2 cellular contexts compared by ENCODE assay signal in the genomic region with DNA sequence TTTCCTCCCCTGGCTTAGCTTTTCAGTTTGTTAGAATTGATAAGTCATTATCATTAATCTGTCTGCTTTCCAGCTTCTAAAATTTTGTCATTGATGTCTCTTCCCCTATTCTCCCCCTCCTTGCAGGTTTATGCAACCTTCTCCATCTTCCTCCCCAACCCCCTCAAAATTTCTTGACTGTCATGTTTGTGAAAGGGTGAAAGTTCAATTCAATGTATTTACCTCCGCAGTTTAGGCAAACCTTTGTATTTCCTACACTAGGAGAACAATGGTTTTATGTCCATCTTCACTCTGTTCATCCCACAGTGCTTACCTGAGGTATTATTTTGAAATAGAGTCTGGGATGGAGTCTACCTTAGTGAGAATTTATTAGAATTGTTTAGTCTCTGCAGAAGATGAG.
TF ChIP-seq lines count a peak whose summit lies in the region.

No MANE protein-coding gene starts in this region.

TF ChIP-seq in GM23338, 12 proteins besides CTCF, POLR2A, EP300 and RAD21 (continued from another document):
- TF ChIP-seq EZH2 (IDR thresholded peaks at IDR 0.05; ENCODE audit: low read depth, unreplicated experiment): no peak

TF ChIP-seq in H1, 55 proteins besides CTCF, POLR2A, EP300 and RAD21 (continued from another document):
- TF ChIP-seq YY1 (IDR thresholded peaks at IDR 0.05; ENCODE audit: low read depth, low read length): no peak
- TF ChIP-seq SAP30 (IDR thresholded peaks at IDR 0.05; ENCODE audit: insufficient read depth, insufficient replicate concordance, low read length): no peak
- no peak for TF ChIP-seq BCL11A (IDR thresholded peaks at IDR 0.05; ENCODE audit: low read depth in 2 of 2, low read length in 2 of 2)
- TF ChIP-seq POLR2AphosphoS5 (IDR thresholded peaks at IDR 0.05; ENCODE audit: low read depth, low read length): no peak
- TF ChIP-seq, protein P1, sequence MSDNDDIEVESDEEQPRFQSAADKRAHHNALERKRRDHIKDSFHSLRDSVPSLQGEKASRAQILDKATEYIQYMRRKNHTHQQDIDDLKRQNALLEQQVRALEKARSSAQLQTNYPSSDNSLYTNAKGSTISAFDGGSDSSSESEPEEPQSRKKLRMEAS (IDR thresholded peaks at IDR 0.05): no peak
- TF ChIP-seq RFX5 (IDR thresholded peaks at IDR 0.05; ENCODE audit: borderline replicate concordance, low read depth, low read length): no peak
- no peak for TF ChIP-seq SP1 (IDR thresholded peaks at IDR 0.05; ENCODE audit: low read depth, low read length)
